ENCODE assay signal across 22 cellular contexts in genomic region chr11:121983901-121984300, GRCh38.
DNase-seq lines count a peak whose midpoint lies in the region; ATAC-seq and TF ChIP-seq lines count a peak whose summit lies in the region.
"Had no signal": no experiment of that assay in that cellular context is flagged by ENCODE, and none has a peak within 500 bp of the region (broad histone marks: within the 10 kb centered on the region; RNA-seq: fewer than 3 reads in every experiment).

No MANE protein-coding gene starts in this region.

- no peak overlapping the region for H3K27ac ChIP-seq in SK-N-SH (ENCODE audit: low read depth in 2 of 2, low read length in 1 of 2)
- H3K27ac ChIP-seq in esophagus muscularis mucosa (replicated peaks in 1 of 4), result no peak overlapping the region
- H3K27ac ChIP-seq: 22Rv1, A549, BLaER1 had no signal

- H3K36me3 ChIP-seq in SK-N-SH (replicated peaks in 1 of 2; ENCODE audit: control insufficient read depth in 1 of 2, insufficient read depth in 2 of 2, low read length in 1 of 2), result no peaks in the 10 kb centered on the region
- no peaks in the 10 kb centered on the region for H3K36me3 ChIP-seq in esophagus muscularis mucosa
- H3K36me3 ChIP-seq: BE2C, BLaER1 had no signal

- DNase-seq in NCI-H1105 treated with DMSO at 0.1 percent for 48 hours (lab: John Stamatoyannopoulos, UW) (peak; percentile 15), NCI-H1105 (lab: John Stamatoyannopoulos, UW) (no peak), SK-N-SH (no peak), esophagus muscularis mucosa (ENCODE audit: extremely low spot score) (no peak)
- DNase-seq: BE2C; C1 segment of cervical spinal cord; CD4-positive, alpha-beta memory T cell; CD4-positive, CD25-positive, alpha-beta regulatory T cell; CD8-positive, alpha-beta memory T cell; COR-L47; DMS 273 treated with DMSO at 0.1 percent for 48 hours; DMS153; DMS53; DMS79; DND-41; EL; GDM1 had no signal

- 77% methylated on average over 3 of the region's 3 CpGs for WGBS in SK-N-SH (ENCODE audit: low lambda C conversion rate)
- 90% methylated on average over 3 of the region's 3 CpGs for WGBS in esophagus muscularis mucosa

- no peaks in the 10 kb centered on the region for H3K79me2 ChIP-seq in SK-N-SH (ENCODE audit: insufficient read depth)

- H3K9me2 ChIP-seq in SK-N-SH, result no peaks in the 10 kb centered on the region

- H3K4me2 ChIP-seq in SK-N-SH, result no peak overlapping the region
- H3K4me2 ChIP-seq: A549, BLaER1 had no signal

- TF ChIP-seq CTCF in SK-N-SH (IDR thresholded peaks at IDR 0.05) (no peak), esophagus muscularis mucosa (IDR thresholded peaks at IDR 0.05) (no peak)

- H2AFZ ChIP-seq in SK-N-SH (ENCODE audit: low read depth), result no peak overlapping the region

- no peaks in the 10 kb centered on the region for H3K9me3 ChIP-seq in SK-N-SH
- H3K9me3 ChIP-seq in esophagus muscularis mucosa, result no peaks in the 10 kb centered on the region
- H3K9me3 ChIP-seq: A549, BE2C, BLaER1 had no signal

- ATAC-seq in SK-N-SH treated with all-trans-retinoic acid at 6 μM for 48 hours, result no peak
- ATAC-seq: A549, GM12878 had no signal

- TF ChIP-seq EP300 in SK-N-SH (IDR thresholded peaks at IDR 0.05; ENCODE audit: borderline replicate concordance in 1 of 2, low read depth in 1 of 2, low read length in 1 of 2) (no peak), esophagus muscularis mucosa (IDR thresholded peaks at IDR 0.05) (no peak)

- H3K4me3 ChIP-seq in SK-N-SH (ENCODE audit: low read depth in 2 of 2, low read length in 1 of 2), result no peak overlapping the region
- no peak overlapping the region for H3K4me3 ChIP-seq in esophagus muscularis mucosa
- H3K4me3 ChIP-seq: A549, BLaER1, GM12878 had no signal

- intact Hi-C loops in esophagus muscularis mucosa (cut with DNase I), result no loop called here

- POLR2A ChIA-PET in SK-N-SH (lab: Yijun Ruan, JAX), result no interaction called here

- H3K27me3 ChIP-seq in SK-N-SH (ENCODE audit: insufficient read depth) (no peaks in the 10 kb centered on the region), esophagus muscularis mucosa (no peaks in the 10 kb centered on the region)
- H3K27me3 ChIP-seq: BE2C, BLaER1 had no signal

- TF ChIP-seq POLR2A in esophagus muscularis mucosa (IDR thresholded peaks at IDR 0.05; ENCODE audit: low read depth), result no peak

- H4K20me1 ChIP-seq in SK-N-SH (ENCODE audit: insufficient read depth), result no peaks in the 10 kb centered on the region
- H4K20me1 ChIP-seq: BLaER1 had no signal

- TF ChIP-seq RAD21 in SK-N-SH (IDR thresholded peaks at IDR 0.05; ENCODE audit: low read length), result no peak

- H3F3A ChIP-seq in SK-N-SH (replicated peaks; ENCODE audit: insufficient read depth), result peaks cover 3% of the 10 kb centered on the region

- H3K4me1 ChIP-seq in SK-N-SH (ENCODE audit: control insufficient read depth in 1 of 2, insufficient read depth in 2 of 2, low read depth in 1 of 2, low read length in 1 of 2) (no peaks in the 10 kb centered on the region; a peak in 1 of 4 replicates), esophagus muscularis mucosa (no peaks in the 10 kb centered on the region)
- H3K4me1 ChIP-seq: A549, BE2C, BLaER1 had no signal

- CTCF ChIA-PET in SK-N-SH (lab: Yijun Ruan, JAX), result interaction anchor here (0.7 to 1.5 kb wide), 4 partner anchors 16 to 328 kb away, joined by 3 to 4 read pairs (median 3); no protein-coding TSS in a partner anchor

- H3K9ac ChIP-seq in SK-N-SH, result no peak overlapping the region
- H3K9ac ChIP-seq: BLaER1 had no signal

TF ChIP-seq in SK-N-SH, 30 proteins besides CTCF, POLR2A, EP300 and RAD21:
- TF ChIP-seq TCF12 (IDR thresholded peaks at IDR 0.05) (no peak), ZBTB33 (IDR thresholded peaks at IDR 0.05; ENCODE audit: borderline replicate concordance, low read depth) (no peak), JUND (IDR thresholded peaks at IDR 0.05) (no peak), TAF1 (IDR thresholded peaks at IDR 0.05; ENCODE audit: borderline replicate concordance, low read depth, low read length) (no peak), GATA2 (CRISPR knock-in tag; IDR thresholded peaks at IDR 0.05) (peak; percentile 49), FOSL2 (IDR thresholded peaks at IDR 0.05; ENCODE audit: borderline replicate concordance, low read depth) (no peak), RXRA (IDR thresholded peaks at IDR 0.05; ENCODE audit: borderline replicate concordance, low read depth) (no peak), USF2 (IDR thresholded peaks at IDR 0.05; ENCODE audit: borderline replicate concordance, low read depth, low read length) (no peak), MAX (IDR thresholded peaks at IDR 0.05; ENCODE audit: low read depth) (no peak)
TF ChIP-seq in SK-N-SH: peak in this region for 1.

TF ChIP-seq in SK-N-SH treated with all-trans-retinoic acid at 6 μM for 48 hours, 23 proteins besides CTCF, POLR2A, EP300 and RAD21:
- TF ChIP-seq CSDC2 (CRISPR knock-in tag; IDR thresholded peaks at IDR 0.05) (no peak), BACH2 (CRISPR knock-in tag; IDR thresholded peaks at IDR 0.05; ENCODE audit: borderline replicate concordance) (no peak), TCF4 (CRISPR knock-in tag; IDR thresholded peaks at IDR 0.05; ENCODE audit: borderline replicate concordance) (no peak), ISL1 (CRISPR knock-in tag; IDR thresholded peaks at IDR 0.05) (no peak), ZNF8 (CRISPR knock-in tag; IDR thresholded peaks at IDR 0.05) (no peak), ZC3H10 (CRISPR knock-in tag; IDR thresholded peaks at IDR 0.05) (no peak), RARB (CRISPR knock-in tag; IDR thresholded peaks at IDR 0.05) (no peak), ZNF565 (CRISPR knock-in tag; conservative IDR thresholded peaks at IDR 0.05; ENCODE audit: low read depth) (no peak), PATZ1 (CRISPR knock-in tag; IDR thresholded peaks at IDR 0.05; ENCODE audit: borderline replicate concordance) (no peak), ZNF70 (CRISPR knock-in tag; IDR thresholded peaks at IDR 0.05) (no peak), ZFP3 (CRISPR knock-in tag; IDR thresholded peaks at IDR 0.05) (no peak), ARNTL (CRISPR knock-in tag; IDR thresholded peaks at IDR 0.05; ENCODE audit: borderline replicate concordance, low read depth) (no peak), ESRRG (CRISPR knock-in tag; IDR thresholded peaks at IDR 0.05) (no peak)
